Comparison of ENCODE assay signal across 25 cellular contexts in the genomic region with DNA sequence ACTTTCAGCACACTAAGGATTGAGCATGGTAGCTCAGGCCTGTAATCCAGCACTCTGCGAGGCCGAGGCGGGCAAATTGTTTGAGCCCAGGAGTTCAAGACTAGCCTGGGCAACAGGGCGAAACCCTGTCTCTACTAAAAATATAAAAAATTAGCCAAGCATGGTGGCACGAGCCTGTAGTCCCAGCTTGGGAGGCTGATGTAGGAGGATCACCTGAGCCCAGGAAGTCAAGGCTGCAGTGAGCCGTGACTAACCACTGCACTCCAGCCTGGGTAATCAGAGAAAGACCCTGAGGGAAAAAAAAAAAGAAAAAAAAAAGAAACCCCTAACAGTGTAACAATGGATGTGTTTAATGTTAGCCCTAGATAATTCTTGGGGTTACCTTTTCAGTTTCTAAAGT. TPM values are rescaled to one million over a fixed set of nuclear protein-coding genes. Genes with fewer than 3 reads are reported as not detected.
A peak's percentile ranks its signal among the peaks of the same experiment; 100 is the strongest.
DNase-seq lines count a peak whose midpoint lies in the region; ATAC-seq, FAIRE-seq and TF ChIP-seq lines count a peak whose summit lies in the region.
"Had no signal": no experiment of that assay in that cellular context is flagged by ENCODE, and none has a peak within 500 bp of the region (broad histone marks: within the 10 kb centered on the region; RNA-seq: fewer than 3 reads in every experiment).

No MANE protein-coding gene starts in this region.

- CTCF ChIA-PET in HEK293T (lab: Yijun Ruan, JAX): no interaction called here

- peak; percentile 67 for FAIRE-seq in GM12892 (lab: Jason Lieb, UNC)
- FAIRE-seq: HTR-8/SVneo, kidney, TTC549 had no signal

- TF ChIP-seq CTCF in OCI-LY1 (IDR thresholded peaks at IDR 0.05; ENCODE audit: low read length): no peak

- H3F3A ChIP-seq in OCI-LY1 (ENCODE audit: insufficient read depth, low read length): peaks cover 5% of the 10 kb centered on the region; the same call in 1 of the 2 replicates

- H3K36me3 Mint-ChIP-seq in stimulated activated naive B cell treated with anti-CD40 and anti-IgM and Interleukin-4, amounts not matched to agents 10 μg/mL and 1 μg/mL and 100 μg/mL, for 72 hours: peaks cover 36 to 52% of the 10 kb centered on the region in 2 donors

- peaks cover 19 to 22% of the 10 kb centered on the region in 2 donors for H3K4me1 Mint-ChIP-seq in stimulated activated naive B cell treated with anti-CD40 and anti-IgM and Interleukin-4, amounts not matched to agents 10 μg/mL and 1 μg/mL and 100 μg/mL, for 72 hours

- H3K27ac Mint-ChIP-seq in stimulated activated naive B cell treated with anti-CD40 and anti-IgM and Interleukin-4, amounts not matched to agents 10 μg/mL and 1 μg/mL and 100 μg/mL, for 72 hours: peak overlapping the region; percentile 43
- H3K27ac Mint-ChIP-seq: H9 had no signal

- H3K36me3 ChIP-seq in OCI-LY1 (ENCODE audit: insufficient read depth, low read length): peaks cover 72% of the 10 kb centered on the region
- H3K36me3 ChIP-seq: colonic mucosa had no signal

- peak overlapping the region; percentile 61 for H3K9ac ChIP-seq in OCI-LY1 (ENCODE audit: low read length)

- H3K27ac ChIP-seq in OCI-LY1 (ENCODE audit: low read depth, low read length, poor library complexity, severe bottlenecking): peak overlapping the region; percentile 95
- H3K27ac ChIP-seq: adrenal gland, breast epithelium, colonic mucosa, skin epidermis, thyroid gland had no signal

- no peaks in the 10 kb centered on the region for H3K27me3 ChIP-seq in OCI-LY1 (ENCODE audit: insufficient read depth, low read length)
- H3K27me3 ChIP-seq: adrenal gland, breast epithelium, colonic mucosa, thyroid gland had no signal

- DNase-seq in GM12892 (ENCODE audit: insufficient read length) (no peak), NCI-H774 (lab: John Stamatoyannopoulos, UW) (no peak), AG20443 (ENCODE audit: low spot score) (no peak), HEK293T (ENCODE audit: extremely low spot score) (no peak)
- no peak for DNase-seq in stimulated activated naive B cell treated with anti-CD40 and anti-IgM and Interleukin-4, amounts not matched to agents 10 μg/mL and 1 μg/mL and 100 μg/mL, for 72 hours
- DNase-seq: activated T-cell treated with anti-CD3 and anti-CD28 coated beads, Interleukin-2, amount 50 U/mL, for 1 hour; adrenal gland; Caco-2; colonic mucosa; H9; kidney; NCI-H1048; NCI-H2029; NCI-H345; occipital lobe; stimulated activated CD4-positive, alpha-beta T cell treated with anti-CD3 and anti-CD28 coated beads, Interleukin-1b, Interleukin-23, amount 100 ng/mL, for 48 hours; stimulated activated naive CD4-positive, alpha-beta T cell treated with Interleukin-2 at 50 U/mL for 16 hours; T-helper 1 cell; thyroid gland had no signal

- H3K9me2 ChIP-seq in OCI-LY1 (ENCODE audit: low read depth, low read length): no peaks in the 10 kb centered on the region

- peak overlapping the region in 1 of 2 donors; percentile 25 for H3K4me3 Mint-ChIP-seq in stimulated activated naive B cell treated with anti-CD40 and anti-IgM and Interleukin-4, amounts not matched to agents 10 μg/mL and 1 μg/mL and 100 μg/mL, for 72 hours
- H3K4me3 Mint-ChIP-seq: H9 had no signal

- no peaks in the 10 kb centered on the region for H3K9me3 ChIP-seq in OCI-LY1 (ENCODE audit: low read length)
- H3K9me3 ChIP-seq: adrenal gland, breast epithelium, Caco-2, colonic mucosa, thyroid gland had no signal

- peak; percentile 36 for ATAC-seq in GM21576 (IDR thresholded peaks at IDR 0.05; ENCODE audit: unreplicated experiment)
- peak in 1 of 2 donors; percentile 12 for ATAC-seq in stimulated activated naive B cell treated with anti-CD40 and anti-IgM and Interleukin-4, amounts not matched to agents 10 μg/mL and 1 μg/mL and 100 μg/mL, for 72 hours (replicated peaks)

- no peak overlapping the region for H2AFZ ChIP-seq in OCI-LY1 (ENCODE audit: low read length)

- H3K4me2 ChIP-seq in OCI-LY1 (ENCODE audit: low read length): peak overlapping the region; percentile 62

- H4K20me1 ChIP-seq in OCI-LY1 (ENCODE audit: insufficient read depth, low read length): no peaks in the 10 kb centered on the region

- no peak for TF ChIP-seq POLR2A in GM12892 (IDR thresholded peaks at IDR 0.05; ENCODE audit: low read depth, low read length)

- H3K9me3 Mint-ChIP-seq in stimulated activated naive B cell treated with anti-CD40 and anti-IgM and Interleukin-4, amounts not matched to agents 10 μg/mL and 1 μg/mL and 100 μg/mL, for 72 hours: peaks cover 0 to 2% of the 10 kb centered on the region in 2 donors
- H3K9me3 Mint-ChIP-seq: H9 had no signal

- peaks cover 87% of the 10 kb centered on the region for H3K4me1 ChIP-seq in OCI-LY1 (ENCODE audit: insufficient read depth, low read length, severe bottlenecking)
- H3K4me1 ChIP-seq: adrenal gland, breast epithelium, Caco-2, colonic mucosa, thyroid gland had no signal

- POLR2A ChIA-PET in HEK293T (lab: Yijun Ruan, JAX): no interaction called here

- no peaks in the 10 kb centered on the region for H3K27me3 Mint-ChIP-seq in stimulated activated naive B cell treated with anti-CD40 and anti-IgM and Interleukin-4, amounts not matched to agents 10 μg/mL and 1 μg/mL and 100 μg/mL, for 72 hours

- H3K4me3 ChIP-seq in OCI-LY1 (ENCODE audit: low read depth, low read length, poor library complexity, severe bottlenecking): peak overlapping the region; percentile 51
- H3K4me3 ChIP-seq: adrenal gland, breast epithelium, colonic mucosa, skin epidermis, thyroid gland had no signal

- no peaks in the 10 kb centered on the region for H3K79me2 ChIP-seq in OCI-LY1 (ENCODE audit: insufficient read depth, low read length)

TF ChIP-seq in HEK293T, 16 proteins besides CTCF, POLR2A, EP300 and RAD21:
- no peak for TF ChIP-seq ELF4 (IDR thresholded peaks at IDR 0.05)
- TF ChIP-seq SP1 (IDR thresholded peaks at IDR 0.05): no peak
- no peak for TF ChIP-seq CTBP1 (IDR thresholded peaks at IDR 0.05; ENCODE audit: borderline replicate concordance)
- no peak for TF ChIP-seq FOXA1 (IDR thresholded peaks at IDR 0.05)
- no peak for TF ChIP-seq PKNOX1 (IDR thresholded peaks at IDR 0.05)
- no peak for TF ChIP-seq TARDBP (IDR thresholded peaks at IDR 0.05)
- TF ChIP-seq FOXM1 (IDR thresholded peaks at IDR 0.05; ENCODE audit: borderline replicate concordance): no peak
- TF ChIP-seq HDGF (IDR thresholded peaks at IDR 0.05; ENCODE audit: borderline replicate concordance): no peak
TF ChIP-seq in HEK293T: peak in this region for 0.

RNA-seq across cellular contexts. Expression of gene PARN, which starts 24.0 kb away (rescaled TPM):
- 28.2 TPM for polyA plus RNA-seq in GM12892 (2012; ENCODE audit: missing spikeins)

RNA-seq across cellular contexts. Expression of gene BFAR, which starts 26.6 kb away (rescaled TPM):
- 42.1 TPM for polyA plus RNA-seq in GM12892 (2012; ENCODE audit: missing spikeins)
